ENCODE assay signal across 1 cellular context in the genomic region with DNA sequence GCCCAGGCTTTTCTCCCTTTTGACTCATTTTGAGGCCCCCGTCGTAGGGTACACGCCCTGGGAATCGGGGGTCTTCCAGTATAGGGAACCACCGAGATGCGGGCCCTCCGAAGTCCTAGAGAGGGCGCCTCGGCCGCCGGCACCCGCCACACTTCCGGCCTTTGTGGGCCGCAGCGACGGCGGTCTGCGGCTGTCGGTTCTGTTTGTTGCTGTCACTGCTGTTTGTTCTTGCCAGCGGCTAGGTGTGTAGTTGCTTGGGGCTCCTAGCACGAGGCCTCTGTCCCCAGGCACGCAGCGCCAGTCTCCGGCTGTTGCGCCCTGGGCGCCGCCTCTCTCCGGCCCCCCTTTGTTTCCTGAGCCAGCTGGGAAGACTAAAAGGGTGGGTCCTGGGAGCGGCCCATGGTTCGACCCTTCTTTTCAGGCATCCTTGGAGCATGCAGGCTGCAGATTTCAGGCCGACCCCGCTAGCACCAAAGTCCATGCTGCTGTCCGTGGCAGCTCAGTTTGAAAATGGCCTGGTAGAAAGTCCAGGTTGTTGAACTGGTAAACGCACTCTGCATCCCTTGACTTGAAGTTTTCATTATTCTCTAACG.
A peak's percentile ranks its signal among the peaks of the same experiment; 100 is the strongest.
TF ChIP-seq lines count a peak whose summit lies in the region.

No MANE protein-coding gene starts in this region.

TF ChIP-seq in HepG2, 621 proteins besides CTCF, POLR2A, EP300 and RAD21 (continued from another document and continues in another):
- TF ChIP-seq ZNF3 (CRISPR knock-in tag; IDR thresholded peaks at IDR 0.05) (no peak), HNRNPLL (IDR thresholded peaks at IDR 0.05; ENCODE audit: low read depth, low read length, poor library complexity, severe bottlenecking) (peak; percentile 80), ZNF619 (CRISPR knock-in tag; IDR thresholded peaks at IDR 0.05) (0 out of 2 replicates have a peak, but pooled peaks have one; percentile 64), MIXL1 (CRISPR knock-in tag; IDR thresholded peaks at IDR 0.05) (0 out of 2 replicates have a peak, but pooled peaks have one; percentile 15), HDAC2 (CRISPR knock-in tag; IDR thresholded peaks at IDR 0.05) (peak; percentile 84), ZNF225 (CRISPR knock-in tag; IDR thresholded peaks at IDR 0.05) (peak; percentile 72; the same call in 1 of the 2 replicates), MED8 (CRISPR knock-in tag; IDR thresholded peaks at IDR 0.05; ENCODE audit: insufficient replicate concordance) (peak; percentile 43), PRPF4 (IDR thresholded peaks at IDR 0.05; ENCODE audit: low read depth, low read length, poor library complexity, severe bottlenecking) (no peak), ZMYM2 (CRISPR knock-in tag; IDR thresholded peaks at IDR 0.05) (no peak; the same call in 1 of the 2 replicates), ZNF552 (CRISPR knock-in tag; IDR thresholded peaks at IDR 0.05; ENCODE audit: borderline replicate concordance) (peak; percentile 79; the same call in 1 of the 2 replicates), TCF12 (IDR thresholded peaks at IDR 0.05) (no peak), TCF12 (CRISPR knock-in tag; IDR thresholded peaks at IDR 0.05) (0 out of 2 replicates have a peak, but pooled peaks have one; percentile 42), YEATS4 (CRISPR knock-in tag; IDR thresholded peaks at IDR 0.05; ENCODE audit: borderline replicate concordance) (peak; percentile 92; the same call in 1 of the 2 replicates), KDM6A (CRISPR knock-in tag; IDR thresholded peaks at IDR 0.05; ENCODE audit: low read depth) (peak; percentile 41; the same call in 1 of the 2 replicates), KDM5A (IDR thresholded peaks at IDR 0.05; ENCODE audit: borderline replicate concordance, low read length) (peak; percentile 22; the same call in 1 of the 2 replicates), ZNF160 (CRISPR knock-in tag; IDR thresholded peaks at IDR 0.05) (peak; percentile 44), TCF7 (IDR thresholded peaks at IDR 0.05; ENCODE audit: low read depth) (peak; percentile 43; the same call in 1 of the 2 replicates), AGO1 (IDR thresholded peaks at IDR 0.05; ENCODE audit: low read depth, low read length, poor library complexity, severe bottlenecking) (peak; percentile 74), MTF1 (CRISPR knock-in tag; IDR thresholded peaks at IDR 0.05) (0 out of 2 replicates have a peak, but pooled peaks have one; percentile 57), MED1 (CRISPR knock-in tag; IDR thresholded peaks at IDR 0.05) (peak; percentile 86), SIX4 (CRISPR knock-in tag; IDR thresholded peaks at IDR 0.05) (peak; percentile 67), ZBTB7B (CRISPR knock-in tag; IDR thresholded peaks at IDR 0.05) (peak; percentile 90), ZFP82 (CRISPR knock-in tag; IDR thresholded peaks at IDR 0.05; ENCODE audit: borderline replicate concordance) (no peak), HOXA3 (CRISPR knock-in tag; IDR thresholded peaks at IDR 0.05) (peak; percentile 85), ZBTB7A (CRISPR knock-in tag; IDR thresholded peaks at IDR 0.05) (peak; percentile 70; the same call in 1 of the 2 replicates), NRL (CRISPR knock-in tag; IDR thresholded peaks at IDR 0.05; ENCODE audit: borderline replicate concordance) (peak; percentile 93; the same call in 1 of the 2 replicates), SIX1 (CRISPR knock-in tag; IDR thresholded peaks at IDR 0.05; ENCODE audit: borderline replicate concordance) (peak; percentile 22; the same call in 1 of the 2 replicates), HNRNPK (IDR thresholded peaks at IDR 0.05; ENCODE audit: low read depth, low read length, poor library complexity, severe bottlenecking) (no peak), ZSCAN21 (CRISPR knock-in tag; IDR thresholded peaks at IDR 0.05; ENCODE audit: borderline replicate concordance) (peak; percentile 59), KAT2B (IDR thresholded peaks at IDR 0.05; ENCODE audit: borderline replicate concordance, low read depth, low read length) (0 out of 2 replicates have a peak, but pooled peaks have one; percentile 2), PRMT3 (CRISPR knock-in tag; IDR thresholded peaks at IDR 0.05; ENCODE audit: borderline replicate concordance, low read depth) (no peak), ZNF879 (CRISPR knock-in tag; IDR thresholded peaks at IDR 0.05) (0 out of 2 replicates have a peak, but pooled peaks have one; percentile 63), AGO2 (optimal IDR thresholded peaks at IDR 0.05; ENCODE audit: low read depth, low read length) (peak; percentile 80), TAF15 (IDR thresholded peaks at IDR 0.05; ENCODE audit: low read depth, low read length, poor library complexity, severe bottlenecking) (peak; percentile 89), ZNF333 (CRISPR knock-in tag; IDR thresholded peaks at IDR 0.05; ENCODE audit: borderline replicate concordance) (no peak), RBFOX2 (IDR thresholded peaks at IDR 0.05; ENCODE audit: low read depth, low read length) (peak; percentile 96), ZNF12 (CRISPR knock-in tag; IDR thresholded peaks at IDR 0.05) (no peak), MEIS2 (CRISPR knock-in tag; IDR thresholded peaks at IDR 0.05) (peak; percentile 84), SMARCC2 (IDR thresholded peaks at IDR 0.05) (no peak), ZNF441 (CRISPR knock-in tag; IDR thresholded peaks at IDR 0.05; ENCODE audit: borderline replicate concordance) (peak; percentile 89), ZNF136 (CRISPR knock-in tag; IDR thresholded peaks at IDR 0.05; ENCODE audit: low read depth) (peak; percentile 89; the same call in 1 of the 2 replicates), ZNF7 (CRISPR knock-in tag; IDR thresholded peaks at IDR 0.05) (no peak), HIVEP1 (CRISPR knock-in tag; IDR thresholded peaks at IDR 0.05) (peak; percentile 77)
- TF ChIP-seq, protein P1, sequence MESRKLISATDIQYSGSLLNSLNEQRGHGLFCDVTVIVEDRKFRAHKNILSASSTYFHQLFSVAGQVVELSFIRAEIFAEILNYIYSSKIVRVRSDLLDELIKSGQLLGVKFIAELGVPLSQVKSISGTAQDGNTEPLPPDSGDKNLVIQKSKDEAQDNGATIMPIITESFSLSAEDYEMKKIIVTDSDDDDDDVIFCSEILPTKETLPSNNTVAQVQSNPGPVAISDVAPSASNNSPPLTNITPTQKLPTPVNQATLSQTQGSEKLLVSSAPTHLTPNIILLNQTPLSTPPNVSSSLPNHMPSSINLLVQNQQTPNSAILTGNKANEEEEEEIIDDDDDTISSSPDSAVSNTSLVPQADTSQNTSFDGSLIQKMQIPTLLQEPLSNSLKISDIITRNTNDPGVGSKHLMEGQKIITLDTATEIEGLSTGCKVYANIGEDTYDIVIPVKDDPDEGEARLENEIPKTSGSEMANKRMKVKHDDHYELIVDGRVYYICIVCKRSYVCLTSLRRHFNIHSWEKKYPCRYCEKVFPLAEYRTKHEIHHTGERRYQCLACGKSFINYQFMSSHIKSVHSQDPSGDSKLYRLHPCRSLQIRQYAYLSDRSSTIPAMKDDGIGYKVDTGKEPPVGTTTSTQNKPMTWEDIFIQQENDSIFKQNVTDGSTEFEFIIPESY (CRISPR knock-in tag; IDR thresholded peaks at IDR 0.05): peak; percentile 49
- TF ChIP-seq, protein P2, sequence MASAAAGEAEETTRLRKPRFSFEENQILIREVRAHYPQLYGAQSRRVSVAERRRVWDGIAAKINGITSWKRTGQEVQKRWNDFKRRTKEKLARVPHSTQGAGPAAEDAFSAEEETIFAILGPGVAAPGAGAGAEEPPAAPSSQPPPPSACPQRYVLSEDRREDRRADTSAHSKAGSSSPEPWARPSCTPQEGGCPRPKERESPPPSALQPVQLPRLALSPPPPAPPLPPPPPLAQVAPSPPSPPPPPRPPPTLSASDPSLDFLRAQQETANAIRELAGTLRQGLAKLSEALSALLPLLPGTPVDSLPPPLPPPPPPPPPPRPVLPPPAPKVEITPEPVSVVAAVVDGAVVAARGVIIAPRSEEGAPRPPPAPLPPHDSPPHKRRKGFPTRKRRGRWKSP (CRISPR knock-in tag; IDR thresholded peaks at IDR 0.05): peak; percentile 91
- TF ChIP-seq, protein P3, sequence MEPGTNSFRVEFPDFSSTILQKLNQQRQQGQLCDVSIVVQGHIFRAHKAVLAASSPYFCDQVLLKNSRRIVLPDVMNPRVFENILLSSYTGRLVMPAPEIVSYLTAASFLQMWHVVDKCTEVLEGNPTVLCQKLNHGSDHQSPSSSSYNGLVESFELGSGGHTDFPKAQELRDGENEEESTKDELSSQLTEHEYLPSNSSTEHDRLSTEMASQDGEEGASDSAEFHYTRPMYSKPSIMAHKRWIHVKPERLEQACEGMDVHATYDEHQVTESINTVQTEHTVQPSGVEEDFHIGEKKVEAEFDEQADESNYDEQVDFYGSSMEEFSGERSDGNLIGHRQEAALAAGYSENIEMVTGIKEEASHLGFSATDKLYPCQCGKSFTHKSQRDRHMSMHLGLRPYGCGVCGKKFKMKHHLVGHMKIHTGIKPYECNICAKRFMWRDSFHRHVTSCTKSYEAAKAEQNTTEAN (CRISPR knock-in tag; conservative IDR thresholded peaks at IDR 0.05): 0 out of 2 replicates have a peak, but pooled peaks have one; percentile 33
- TF ChIP-seq, protein P4, sequence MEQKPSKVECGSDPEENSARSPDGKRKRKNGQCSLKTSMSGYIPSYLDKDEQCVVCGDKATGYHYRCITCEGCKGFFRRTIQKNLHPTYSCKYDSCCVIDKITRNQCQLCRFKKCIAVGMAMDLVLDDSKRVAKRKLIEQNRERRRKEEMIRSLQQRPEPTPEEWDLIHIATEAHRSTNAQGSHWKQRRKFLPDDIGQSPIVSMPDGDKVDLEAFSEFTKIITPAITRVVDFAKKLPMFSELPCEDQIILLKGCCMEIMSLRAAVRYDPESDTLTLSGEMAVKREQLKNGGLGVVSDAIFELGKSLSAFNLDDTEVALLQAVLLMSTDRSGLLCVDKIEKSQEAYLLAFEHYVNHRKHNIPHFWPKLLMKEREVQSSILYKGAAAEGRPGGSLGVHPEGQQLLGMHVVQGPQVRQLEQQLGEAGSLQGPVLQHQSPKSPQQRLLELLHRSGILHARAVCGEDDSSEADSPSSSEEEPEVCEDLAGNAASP (CRISPR knock-in tag; IDR thresholded peaks at IDR 0.05; ENCODE audit: borderline replicate concordance): peak; percentile 64
- TF ChIP-seq, protein P5, sequence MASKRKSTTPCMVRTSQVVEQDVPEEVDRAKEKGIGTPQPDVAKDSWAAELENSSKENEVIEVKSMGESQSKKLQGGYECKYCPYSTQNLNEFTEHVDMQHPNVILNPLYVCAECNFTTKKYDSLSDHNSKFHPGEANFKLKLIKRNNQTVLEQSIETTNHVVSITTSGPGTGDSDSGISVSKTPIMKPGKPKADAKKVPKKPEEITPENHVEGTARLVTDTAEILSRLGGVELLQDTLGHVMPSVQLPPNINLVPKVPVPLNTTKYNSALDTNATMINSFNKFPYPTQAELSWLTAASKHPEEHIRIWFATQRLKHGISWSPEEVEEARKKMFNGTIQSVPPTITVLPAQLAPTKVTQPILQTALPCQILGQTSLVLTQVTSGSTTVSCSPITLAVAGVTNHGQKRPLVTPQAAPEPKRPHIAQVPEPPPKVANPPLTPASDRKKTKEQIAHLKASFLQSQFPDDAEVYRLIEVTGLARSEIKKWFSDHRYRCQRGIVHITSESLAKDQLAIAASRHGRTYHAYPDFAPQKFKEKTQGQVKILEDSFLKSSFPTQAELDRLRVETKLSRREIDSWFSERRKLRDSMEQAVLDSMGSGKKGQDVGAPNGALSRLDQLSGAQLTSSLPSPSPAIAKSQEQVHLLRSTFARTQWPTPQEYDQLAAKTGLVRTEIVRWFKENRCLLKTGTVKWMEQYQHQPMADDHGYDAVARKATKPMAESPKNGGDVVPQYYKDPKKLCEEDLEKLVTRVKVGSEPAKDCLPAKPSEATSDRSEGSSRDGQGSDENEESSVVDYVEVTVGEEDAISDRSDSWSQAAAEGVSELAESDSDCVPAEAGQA (IDR thresholded peaks at IDR 0.05; ENCODE audit: low read depth): peak; percentile 38; the same call in 1 of the 2 replicates
- TF ChIP-seq, protein P5 (CRISPR knock-in tag; IDR thresholded peaks at IDR 0.05; ENCODE audit: borderline replicate concordance): no peak
- TF ChIP-seq, protein P6, sequence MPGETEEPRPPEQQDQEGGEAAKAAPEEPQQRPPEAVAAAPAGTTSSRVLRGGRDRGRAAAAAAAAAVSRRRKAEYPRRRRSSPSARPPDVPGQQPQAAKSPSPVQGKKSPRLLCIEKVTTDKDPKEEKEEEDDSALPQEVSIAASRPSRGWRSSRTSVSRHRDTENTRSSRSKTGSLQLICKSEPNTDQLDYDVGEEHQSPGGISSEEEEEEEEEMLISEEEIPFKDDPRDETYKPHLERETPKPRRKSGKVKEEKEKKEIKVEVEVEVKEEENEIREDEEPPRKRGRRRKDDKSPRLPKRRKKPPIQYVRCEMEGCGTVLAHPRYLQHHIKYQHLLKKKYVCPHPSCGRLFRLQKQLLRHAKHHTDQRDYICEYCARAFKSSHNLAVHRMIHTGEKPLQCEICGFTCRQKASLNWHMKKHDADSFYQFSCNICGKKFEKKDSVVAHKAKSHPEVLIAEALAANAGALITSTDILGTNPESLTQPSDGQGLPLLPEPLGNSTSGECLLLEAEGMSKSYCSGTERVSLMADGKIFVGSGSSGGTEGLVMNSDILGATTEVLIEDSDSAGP (CRISPR knock-in tag; IDR thresholded peaks at IDR 0.05; ENCODE audit: borderline replicate concordance): peak; percentile 84
- TF ChIP-seq, protein P7, sequence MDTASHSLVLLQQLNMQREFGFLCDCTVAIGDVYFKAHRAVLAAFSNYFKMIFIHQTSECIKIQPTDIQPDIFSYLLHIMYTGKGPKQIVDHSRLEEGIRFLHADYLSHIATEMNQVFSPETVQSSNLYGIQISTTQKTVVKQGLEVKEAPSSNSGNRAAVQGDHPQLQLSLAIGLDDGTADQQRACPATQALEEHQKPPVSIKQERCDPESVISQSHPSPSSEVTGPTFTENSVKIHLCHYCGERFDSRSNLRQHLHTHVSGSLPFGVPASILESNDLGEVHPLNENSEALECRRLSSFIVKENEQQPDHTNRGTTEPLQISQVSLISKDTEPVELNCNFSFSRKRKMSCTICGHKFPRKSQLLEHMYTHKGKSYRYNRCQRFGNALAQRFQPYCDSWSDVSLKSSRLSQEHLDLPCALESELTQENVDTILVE (CRISPR knock-in tag; IDR thresholded peaks at IDR 0.05): peak; percentile 93
